In genomic region chr3:101828289-101828688, GRCh38 we compare ENCODE assay signal across 8 cellular contexts. TPM values are rescaled to one million over a fixed set of nuclear protein-coding genes. Genes with fewer than 3 reads are reported as not detected.
DNase-seq lines count a peak whose midpoint lies in the region; ATAC-seq, FAIRE-seq and TF ChIP-seq lines count a peak whose summit lies in the region.

No MANE protein-coding gene starts in this region.

- H3K9ac ChIP-seq in rectal smooth muscle tissue (ENCODE audit: low read length): no peak overlapping the region

- BruUV-seq in PC-9 (replicated peaks; lab: Mats Ljungman, UMichigan): TSS peak; percentile 66

- H4K20me1 ChIP-seq in PC-9 (ENCODE audit: insufficient read depth): no peaks in the 10 kb centered on the region

- ATAC-seq in HG02759 (IDR thresholded peaks at IDR 0.05; ENCODE audit: unreplicated experiment): no peak

- H3K79me2 ChIP-seq in PC-9 (ENCODE audit: low read depth): no peaks in the 10 kb centered on the region

- H3K9me2 ChIP-seq in PC-9 (ENCODE audit: insufficient read depth): 0 out of 2 replicates have a peak, but pooled peaks cover 4% of the 10 kb centered on the region

- peak overlapping the region; percentile 56 for H3K27ac ChIP-seq in PC-9
- H3K27ac ChIP-seq in rectal smooth muscle tissue (ENCODE audit: low read depth, low read length): peak overlapping the region; percentile 79

- FAIRE-seq in RCC 7860 (lab: Jason Lieb, UNC): no peak

- no peak for TF ChIP-seq CTCF in GM06990 (IDR thresholded peaks at IDR 0.05; ENCODE audit: insufficient read depth, low read length, poor library complexity, severe bottlenecking)
- TF ChIP-seq CTCF in PC-9 (conservative IDR thresholded peaks at IDR 0.05): no peak
- TF ChIP-seq CTCF in epithelial cell of proximal tubule (conservative IDR thresholded peaks at IDR 0.05; ENCODE audit: low read depth, low read length): no peak

- intact Hi-C loops in PC-9 (cut with micrococcal nuclease; ENCODE audit: unreplicated experiment): no loop called here

- H3K4me3 ChIP-seq in GM06990 (replicated peaks; ENCODE audit: low read depth, low read length) (peak overlapping the region; percentile 80), PC-9 (peak overlapping the region; percentile 74), epithelial cell of proximal tubule (ENCODE audit: low read depth, low read length) (peak overlapping the region; percentile 65), rectal smooth muscle tissue (ENCODE audit: low read length) (peak overlapping the region; percentile 50)

- peaks cover 3% of the 10 kb centered on the region; the same call in 1 of the 2 replicates for H3F3A ChIP-seq in PC-9 (ENCODE audit: insufficient read depth, low read depth)

- H3K9me3 ChIP-seq in PC-9 (ENCODE audit: insufficient read depth, low read depth): no peaks in the 10 kb centered on the region; the same call in 1 of the 2 replicates

- H3K27me3 ChIP-seq in GM06990 (replicated peaks; ENCODE audit: control insufficient read depth, insufficient read depth, low read length): no peaks in the 10 kb centered on the region
- H3K27me3 ChIP-seq in PC-9 (ENCODE audit: insufficient read depth, low read depth): no peaks in the 10 kb centered on the region
- no peaks in the 10 kb centered on the region for H3K27me3 ChIP-seq in rectal smooth muscle tissue (ENCODE audit: control insufficient read depth, insufficient read depth, low read length)

- DNase-seq in GM06990 (ENCODE audit: extremely low read depth, insufficient read length) (no peak), PC-9 (no peak), epithelial cell of proximal tubule (ENCODE audit: low read depth) (no peak), islet precursor cell (no peak), RCC 7860 (ENCODE audit: low spot score) (no peak)
- no peak for DNase-seq in activated CD8-positive, alpha-beta memory T cell treated with anti-CD3 and anti-CD28 coated beads, Interleukin-2, amount 50 U/mL, for 4 hours

- H2AFZ ChIP-seq in PC-9: peak overlapping the region; percentile 92

- POLR2A ChIA-PET in PC-9 (lab: Charles Lee; ENCODE audit: unreplicated experiment): interaction anchor here (1.9 kb wide), 1 partner anchor 21 kb away, joined by 20 read pairs; the partner anchor contains the start of gene NFKBIZ

- H3K36me3 ChIP-seq in GM06990 (ENCODE audit: control insufficient read depth, insufficient read depth, low read length) (no peaks in the 10 kb centered on the region), PC-9 (ENCODE audit: low read depth) (no peaks in the 10 kb centered on the region), rectal smooth muscle tissue (ENCODE audit: control insufficient read depth, insufficient read depth, low read length) (no peaks in the 10 kb centered on the region)

- H3K4me1 ChIP-seq in PC-9 (replicated peaks; ENCODE audit: insufficient read depth) (peaks cover 23% of the 10 kb centered on the region), rectal smooth muscle tissue (ENCODE audit: control insufficient read depth, insufficient read depth, low read length) (peaks cover 5% of the 10 kb centered on the region)

- H3K4me2 ChIP-seq in PC-9: peak overlapping the region; percentile 76

- CTCF ChIA-PET in PC-9 (lab: Charles Lee): no interaction called here

RNA-seq across cellular contexts. Expression of gene NFKBIZ, which starts 21.0 kb away (rescaled TPM):
- total RNA-seq in PC-9 (2021): 44.9 and 57.7 TPM in 2 replicates
- total RNA-seq in epithelial cell of proximal tubule: 46.5 and 140 TPM in 2 replicates

RNA-seq across cellular contexts. Expression of gene NXPE3, which starts 49.3 kb away (rescaled TPM):
- total RNA-seq in PC-9 (2021) (12.0 and 12.8 TPM in 2 replicates), epithelial cell of proximal tubule (8.0 and 11.5 TPM in 2 replicates)
